Comparison of ENCODE assay signal across 8 cellular contexts in the genomic region with DNA sequence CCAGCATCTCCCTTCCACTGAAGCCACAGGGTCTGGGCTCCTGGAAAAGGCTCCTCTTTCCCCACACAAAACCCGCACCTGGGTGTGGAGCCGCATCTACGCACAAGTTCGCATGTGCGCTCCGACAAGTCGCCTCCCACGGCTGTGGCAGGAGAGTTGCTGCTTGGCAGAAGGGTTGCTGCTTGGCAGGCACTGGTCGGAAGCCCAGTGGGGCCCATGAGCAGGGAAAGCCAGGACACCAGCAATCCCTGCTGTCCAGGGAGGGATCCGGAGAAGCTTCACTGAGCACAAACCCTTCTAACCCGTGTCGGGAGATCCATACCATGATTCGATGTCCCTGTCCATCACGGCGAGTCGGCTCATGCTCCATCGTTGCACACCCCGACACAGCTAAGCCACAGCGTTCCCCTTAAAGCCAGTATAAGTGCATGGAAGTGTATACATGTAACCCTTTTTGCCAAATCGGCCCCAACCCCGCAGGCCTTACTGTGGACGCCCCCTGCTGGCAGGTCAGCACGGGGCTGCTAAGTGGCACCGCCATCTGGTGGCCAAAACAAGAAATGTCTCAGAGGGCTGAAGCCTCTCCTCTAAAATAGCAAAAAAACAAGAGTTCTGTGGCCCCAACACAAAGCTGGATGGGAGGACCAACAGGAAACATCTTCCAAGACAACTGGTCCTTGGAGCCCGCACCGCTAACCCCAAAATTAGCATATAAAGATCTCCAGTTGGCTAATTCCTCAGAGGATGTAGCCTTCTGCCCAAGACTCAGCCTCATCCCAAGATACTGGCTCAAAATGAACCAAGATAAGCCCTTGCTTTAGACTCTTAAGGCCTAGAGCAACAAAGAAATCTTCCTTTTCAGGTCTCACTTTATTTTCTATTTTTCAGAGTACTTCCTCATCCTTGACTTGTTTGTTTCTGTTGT. TPM values are rescaled to one million over a fixed set of nuclear protein-coding genes. Genes with fewer than 3 reads are reported as not detected.
A peak's percentile ranks its signal among the peaks of the same experiment; 100 is the strongest.
DNase-seq lines count a peak whose midpoint lies in the region; ATAC-seq and TF ChIP-seq lines count a peak whose summit lies in the region.

No MANE protein-coding gene starts in this region.

- H3K4me2 ChIP-seq in Karpas-422 (ENCODE audit: low read depth, low read length, poor library complexity, severe bottlenecking): no peak overlapping the region

- H3K9me2 ChIP-seq in Karpas-422 (replicated peaks; ENCODE audit: insufficient read depth, low read length): no peaks in the 10 kb centered on the region

- CTCF ChIA-PET in RWPE1 (lab: Yijun Ruan, JAX): interaction anchor here (0.6 to 7.0 kb wide), 37 partner anchors 8 to 242 kb away, joined by 3 to 112 read pairs (median 5); a partner anchor contains a TSS

- H3K79me2 ChIP-seq in Karpas-422 (ENCODE audit: low read length): no peaks in the 10 kb centered on the region

- no peaks in the 10 kb centered on the region for H3K4me1 Mint-ChIP-seq in activated T-helper 17 cell treated with anti-CD3 and anti-CD28 coated beads, Interleukin-2, amount 50 U/mL, for 72 hours

- no peaks in the 10 kb centered on the region for H3K9me3 Mint-ChIP-seq in activated T-helper 17 cell treated with anti-CD3 and anti-CD28 coated beads, Interleukin-2, amount 50 U/mL, for 72 hours

- H4K20me1 ChIP-seq in Karpas-422 (ENCODE audit: insufficient read depth, low read depth, low read length): no peaks in the 10 kb centered on the region

- H3K4me3 ChIP-seq in Karpas-422 (ENCODE audit: low read length): no peak overlapping the region
- H3K4me3 ChIP-seq in fibroblast of pulmonary artery (replicated peaks; ENCODE audit: low read depth, low read length): no peak overlapping the region

- POLR2A ChIA-PET in RWPE1 (lab: Yijun Ruan, JAX; ENCODE audit: low non-redundant PET): no interaction called here

- H3K4me3 Mint-ChIP-seq in activated T-helper 17 cell treated with anti-CD3 and anti-CD28 coated beads, Interleukin-2, amount 50 U/mL, for 72 hours: no peak overlapping the region

- no peaks in the 10 kb centered on the region for H3K36me3 Mint-ChIP-seq in activated T-helper 17 cell treated with anti-CD3 and anti-CD28 coated beads, Interleukin-2, amount 50 U/mL, for 72 hours (ENCODE audit: low read depth)

- H2AFZ ChIP-seq in Karpas-422 (ENCODE audit: low read length): no peak overlapping the region

- peak; percentile 83 for DNase-seq in G401 (ENCODE audit: low spot score)
- peak; percentile 96 for DNase-seq in Karpas-422
- DNase-seq in RWPE1 (ENCODE audit: low spot score): peak; percentile 71
- peak; percentile 88 for DNase-seq in fibroblast of pulmonary artery (ENCODE audit: low read depth)
- DNase-seq in non-pigmented ciliary epithelial cell (ENCODE audit: low read depth): peak; percentile 40
- peak in 47 of 49 donors; percentile 9 to 83 (median 54) for DNase-seq in substantia nigra (lab: John Stamatoyannopoulos, UW)

- peaks cover 34% of the 10 kb centered on the region for H3K4me1 ChIP-seq in Karpas-422 (ENCODE audit: low read length)

- H3K27ac ChIP-seq in Karpas-422 (ENCODE audit: low read length) (no peak overlapping the region), RWPE1 (peak overlapping the region; percentile 22), substantia nigra (ENCODE audit: low read depth, low read length, poor library complexity, severe bottlenecking) (no peak overlapping the region)

- TF ChIP-seq CTCF in RWPE1 (conservative IDR thresholded peaks at IDR 0.05; ENCODE audit: low read depth): peak; percentile 100
- no peak for TF ChIP-seq CTCF in fibroblast of pulmonary artery (IDR thresholded peaks at IDR 0.05; ENCODE audit: low read length, missing control alignments)

- H3K9ac ChIP-seq in Karpas-422 (ENCODE audit: low read length): no peak overlapping the region

- H3K27me3 Mint-ChIP-seq in activated T-helper 17 cell treated with anti-CD3 and anti-CD28 coated beads, Interleukin-2, amount 50 U/mL, for 72 hours: peaks cover 6% of the 10 kb centered on the region

- ATAC-seq in activated T-helper 17 cell treated with anti-CD3 and anti-CD28 coated beads, Interleukin-2, amount 50 U/mL, for 72 hours (replicated peaks): peak; percentile 75
- ATAC-seq in HG03520 (IDR thresholded peaks at IDR 0.05; ENCODE audit: unreplicated experiment): no peak

- no peaks in the 10 kb centered on the region for H3K36me3 ChIP-seq in Karpas-422 (ENCODE audit: insufficient read depth, low read length)

- H3K9me3 ChIP-seq in Karpas-422 (ENCODE audit: low read length): no peaks in the 10 kb centered on the region

- no peaks in the 10 kb centered on the region for H3K27me3 ChIP-seq in Karpas-422 (ENCODE audit: low read length)

- in situ Hi-C loops in G401 (cut with HindIII; ENCODE audit: low sequenced_read_pairs): loop anchor here (5.0 kb wide), 1 partner anchor 52 kb away; no protein-coding TSS in a partner anchor

- no peak overlapping the region for H3K27ac Mint-ChIP-seq in activated T-helper 17 cell treated with anti-CD3 and anti-CD28 coated beads, Interleukin-2, amount 50 U/mL, for 72 hours

RNA-seq across cellular contexts. Expression of a gene that starts 8.3 kb away (rescaled TPM):
- total RNA-seq in G401 (2014; rRNA removed; shearing (Covaris generic)): 8.4 and 14.9 TPM in 2 replicates
- not detected in 2 replicates for total RNA-seq in Karpas-422 (2014; rRNA removed; shearing (Covaris generic); ENCODE audit: low replicate concordance)
- total RNA-seq in activated T-helper 17 cell treated with anti-CD3 and anti-CD28 coated beads, Interleukin-2, amount 50 U/mL, for 72 hours: not detected

RNA-seq across cellular contexts. Expression of a gene that starts 33.1 kb away (rescaled TPM):
- 99.6 and 145 TPM in 2 replicates for total RNA-seq in G401 (2014; rRNA removed; shearing (Covaris generic))
- 4.3 and 8.7 TPM in 2 replicates for total RNA-seq in Karpas-422 (2014; rRNA removed; shearing (Covaris generic); ENCODE audit: low replicate concordance)
- 100 to 1,000 TPM; 111 to 116 TPM for total RNA-seq in activated T-helper 17 cell treated with anti-CD3 and anti-CD28 coated beads, Interleukin-2, amount 50 U/mL, for 72 hours

RNA-seq across cellular contexts. Expression of a gene that starts 35.7 kb away (rescaled TPM):
- total RNA-seq in G401 (2014; rRNA removed; shearing (Covaris generic)): 1.8 TPM in 1 of 2 replicates, not detected in the other
- total RNA-seq in Karpas-422 (2014; rRNA removed; shearing (Covaris generic); ENCODE audit: low replicate concordance): 0.45 and 0.69 TPM in 2 replicates
- 1 to 10 TPM in 1 of 2 donors, under 1 TPM in 1; 0.42 to 1.4 TPM for total RNA-seq in activated T-helper 17 cell treated with anti-CD3 and anti-CD28 coated beads, Interleukin-2, amount 50 U/mL, for 72 hours

RNA-seq across cellular contexts. Expression of a gene that starts 48.9 kb away (rescaled TPM):
- 203 TPM in 2 replicates for total RNA-seq in G401 (2014; rRNA removed; shearing (Covaris generic))
- 5.8 and 9.2 TPM in 2 replicates for total RNA-seq in Karpas-422 (2014; rRNA removed; shearing (Covaris generic); ENCODE audit: low replicate concordance)
- 10 to 100 TPM; 10.8 to 11.0 TPM for total RNA-seq in activated T-helper 17 cell treated with anti-CD3 and anti-CD28 coated beads, Interleukin-2, amount 50 U/mL, for 72 hours

Comparison
In these comparisons a context has a peak if more than half of its experiments do, and no peak if none do; other contexts are left out.
1. DNase-seq: peak in every context shown above with its lines; median percentile 96 in Karpas-422; 88 in fibroblast of pulmonary artery; 83 in G401; 71 in RWPE1; 54 in substantia nigra; 40 in non-pigmented ciliary epithelial cell.
2. RNA of a gene that starts 33.1 kb away (total RNA-seq): 99.6 to 145 TPM in G401 and 111 to 116 TPM in activated T-helper 17 cell treated with anti-CD3 and anti-CD28 coated beads, Interleukin-2, amount 50 U/mL, for 72 hours; 4.3 to 8.7 TPM in Karpas-422; every median in the first group is over 10 times any median in the second.